ENCODE assay signal across 9 cellular contexts in genomic region chr1:161039154-161039545, GRCh38. TPM values are rescaled to one million over a fixed set of nuclear protein-coding genes. Genes with fewer than 3 reads are reported as not detected.
DNase-seq lines count a peak whose midpoint lies in the region; ATAC-seq and TF ChIP-seq lines count a peak whose summit lies in the region.
"Had no signal": no experiment of that assay in that cellular context is flagged by ENCODE, and none has a peak within 500 bp of the region (broad histone marks: within the 10 kb centered on the region; RNA-seq: fewer than 3 reads in every experiment).

No MANE protein-coding gene starts in this region.

- H3K4me3 Mint-ChIP-seq in natural killer cell treated with Interleukin-12 subunit alpha and Interleukin-12 subunit beta and Interleukin-15 and Interleukin-18, amount 100 ng/mL, for 72 hours = peak overlapping the region; percentile 89

- H3K9me3 ChIP-seq in BLaER1 treated with 17β-estradiol and CSF1 and Interleukin-3, amounts not matched to agents 10 nM and 100 nM (replicated peaks in 1 of 11) = no peaks in the 10 kb centered on the region
- H3K9me3 ChIP-seq in colonic mucosa = no peaks in the 10 kb centered on the region

- peak overlapping the region; percentile 66 to 88 (median 74) for H3K4me3 ChIP-seq in BLaER1 treated with 17β-estradiol and CSF1 and Interleukin-3, amounts not matched to agents 10 nM and 100 nM
- H3K4me3 ChIP-seq in Jurkat, Clone E6-1 (ENCODE audit: low read length) = peak overlapping the region; percentile 81
- peak overlapping the region; percentile 62 for H3K4me3 ChIP-seq in colonic mucosa

- no peak for TF ChIP-seq CTCF in colonic mucosa (IDR thresholded peaks at IDR 0.05)

- H3K27ac ChIP-seq in BLaER1 treated with 17β-estradiol and CSF1 and Interleukin-3, amounts not matched to agents 10 nM and 100 nM = peak overlapping the region; percentile 36 to 89 (median 80); a peak in 20 of 22 replicates
- peak overlapping the region; percentile 86 for H3K27ac ChIP-seq in colonic mucosa

- H3K9ac ChIP-seq in BLaER1 treated with 17β-estradiol and CSF1 and Interleukin-3, amounts not matched to agents 10 nM and 100 nM = peak overlapping the region; percentile 76 to 88 (median 83)
- peak overlapping the region; percentile 75 to 84 for H3K9ac ChIP-seq in colonic mucosa (ENCODE audit: low read depth in 2 of 2, low read length in 2 of 2)

- intact Hi-C loops in colonic mucosa (cut with DNase I) = no loop called here

- H3K27me3 Mint-ChIP-seq in natural killer cell treated with Interleukin-12 subunit alpha and Interleukin-12 subunit beta and Interleukin-15 and Interleukin-18, amount 100 ng/mL, for 72 hours = no peaks in the 10 kb centered on the region

- peaks cover 27 to 28% of the 10 kb centered on the region in 2 donors for H3K4me1 Mint-ChIP-seq in natural killer cell treated with Interleukin-12 subunit alpha and Interleukin-12 subunit beta and Interleukin-15 and Interleukin-18, amount 100 ng/mL, for 72 hours (ENCODE audit: low read depth in 2 of 2)

- H3K27ac Mint-ChIP-seq in natural killer cell treated with Interleukin-12 subunit alpha and Interleukin-12 subunit beta and Interleukin-15 and Interleukin-18, amount 100 ng/mL, for 72 hours = peak overlapping the region; percentile 73 to 88

- peaks cover 14% of the 10 kb centered on the region for H3K36me3 Mint-ChIP-seq in natural killer cell treated with Interleukin-12 subunit alpha and Interleukin-12 subunit beta and Interleukin-15 and Interleukin-18, amount 100 ng/mL, for 72 hours

- peaks cover 0 to 27% (median 7%) of the 10 kb centered on the region in 11 experiments; a peak in 9 of 22 replicates for H4K20me1 ChIP-seq in BLaER1 treated with 17β-estradiol and CSF1 and Interleukin-3, amounts not matched to agents 10 nM and 100 nM

- H3K4me1 ChIP-seq in BLaER1 treated with 17β-estradiol and CSF1 and Interleukin-3, amounts not matched to agents 10 nM and 100 nM = peaks cover 69 to 88% (median 78%) of the 10 kb centered on the region in 10 experiments
- peaks cover 16% of the 10 kb centered on the region for H3K4me1 ChIP-seq in colonic mucosa

- no peak for ATAC-seq in natural killer cell treated with Interleukin-12 subunit alpha and Interleukin-12 subunit beta and Interleukin-15 and Interleukin-18, amount 100 ng/mL, for 72 hours
- no peak for ATAC-seq in HG03354 (IDR thresholded peaks at IDR 0.05; ENCODE audit: poor library complexity, severe bottlenecking, unreplicated experiment)

- peak overlapping the region; percentile 95 to 99 (median 98) for H3K4me2 ChIP-seq in BLaER1 treated with 17β-estradiol and CSF1 and Interleukin-3, amounts not matched to agents 10 nM and 100 nM

- H3K36me3 ChIP-seq in BLaER1 treated with 17β-estradiol and CSF1 and Interleukin-3, amounts not matched to agents 10 nM and 100 nM = peaks cover 41 to 61% (median 45%) of the 10 kb centered on the region in 11 experiments
- peaks cover 10% of the 10 kb centered on the region for H3K36me3 ChIP-seq in colonic mucosa

- no peaks in the 10 kb centered on the region for H3K27me3 ChIP-seq in BLaER1 treated with 17β-estradiol and CSF1 and Interleukin-3, amounts not matched to agents 10 nM and 100 nM
- H3K27me3 ChIP-seq in colonic mucosa = no peaks in the 10 kb centered on the region

- DNase-seq in Jurkat, Clone E6-1 (ENCODE audit: low read depth, low spot score) = no peak
- DNase-seq in colonic mucosa (no peak), mesenteric fat pad (ENCODE audit: low spot score) (no peak), SW480 (ENCODE audit: low spot score) (no peak), NCI-H146 treated with DMSO at 0.1 percent for 48 hours (lab: John Stamatoyannopoulos, UW; ENCODE audit: unreplicated experiment) (no peak)
- no peak for DNase-seq in natural killer cell treated with Interleukin-12 subunit alpha and Interleukin-12 subunit beta and Interleukin-15 and Interleukin-18, amount 100 ng/mL, for 72 hours (ENCODE audit: low spot score)
- DNase-seq: GDM1 had no signal

- H3K9me3 Mint-ChIP-seq in natural killer cell treated with Interleukin-12 subunit alpha and Interleukin-12 subunit beta and Interleukin-15 and Interleukin-18, amount 100 ng/mL, for 72 hours = no peaks in the 10 kb centered on the region

RNA-seq across cellular contexts. Expression of gene TSTD1, which starts 0.4 kb away (rescaled TPM):
- polyA plus RNA-seq in Jurkat, Clone E6-1 (2012; ENCODE audit: insufficient read depth, insufficient read length) = 120 TPM
- total RNA-seq in colonic mucosa (10 to 100 TPM; 74.7 to 87.8 TPM), mesenteric fat pad (11.0 TPM)
- 10 to 100 TPM; 10.5 to 47.2 TPM for total RNA-seq in natural killer cell treated with Interleukin-12 subunit alpha and Interleukin-12 subunit beta and Interleukin-15 and Interleukin-18, amount 100 ng/mL, for 72 hours

RNA-seq across cellular contexts. Expression of gene USF1, which starts 6.6 kb away (rescaled TPM):
- polyA plus RNA-seq in Jurkat, Clone E6-1 (2012; ENCODE audit: insufficient read depth, insufficient read length) = 81.0 TPM
- total RNA-seq in colonic mucosa = 10 to 100 TPM; 63.6 TPM
- total RNA-seq in natural killer cell treated with Interleukin-12 subunit alpha and Interleukin-12 subunit beta and Interleukin-15 and Interleukin-18, amount 100 ng/mL, for 72 hours = 10 to 100 TPM; 72.2 to 77.4 TPM
- 57.9 TPM for total RNA-seq in mesenteric fat pad

RNA-seq across cellular contexts. Expression of gene F11R, which starts 18.2 kb away (rescaled TPM):
- 16.9 TPM for polyA plus RNA-seq in Jurkat, Clone E6-1 (2012; ENCODE audit: insufficient read depth, insufficient read length)
- total RNA-seq in colonic mucosa = 100 to 1,000 TPM; 134 to 179 TPM
- 10 to 100 TPM; 11.0 to 25.9 TPM for total RNA-seq in natural killer cell treated with Interleukin-12 subunit alpha and Interleukin-12 subunit beta and Interleukin-15 and Interleukin-18, amount 100 ng/mL, for 72 hours
- total RNA-seq in mesenteric fat pad = 55.5 TPM

RNA-seq across cellular contexts. Expression of gene ARHGAP30, which starts 30.5 kb away (rescaled TPM):
- 99.1 TPM for polyA plus RNA-seq in Jurkat, Clone E6-1 (2012; ENCODE audit: insufficient read depth, insufficient read length)
- 1 to 10 TPM; 3.5 to 5.3 TPM for total RNA-seq in colonic mucosa
- total RNA-seq in natural killer cell treated with Interleukin-12 subunit alpha and Interleukin-12 subunit beta and Interleukin-15 and Interleukin-18, amount 100 ng/mL, for 72 hours = 100 to 1,000 TPM; 217 to 250 TPM
- 26.0 TPM for total RNA-seq in mesenteric fat pad

RNA-seq across cellular contexts. Expression of gene NECTIN4, which starts 50.2 kb away (rescaled TPM):
- not detected for polyA plus RNA-seq in Jurkat, Clone E6-1 (2012; ENCODE audit: insufficient read depth, insufficient read length)
- total RNA-seq in colonic mucosa = 1 to 10 TPM; 4.6 to 7.8 TPM
- total RNA-seq in natural killer cell treated with Interleukin-12 subunit alpha and Interleukin-12 subunit beta and Interleukin-15 and Interleukin-18, amount 100 ng/mL, for 72 hours = not detected
- not detected for total RNA-seq in mesenteric fat pad
